Comparison of ENCODE assay signal across 1 cellular context in genomic region chr5:71586052-71586940, GRCh38.
TF ChIP-seq lines count a peak whose summit lies in the region.

No MANE protein-coding gene starts in this region.

TF ChIP-seq in HepG2, 621 proteins besides CTCF, POLR2A, EP300 and RAD21 (continued from another document and continues in another):
- no peak; the same call in 1 of the 2 replicates for TF ChIP-seq DMTF1 (CRISPR knock-in tag; IDR thresholded peaks at IDR 0.05)
- TF ChIP-seq PHB2 (IDR thresholded peaks at IDR 0.05; ENCODE audit: partially characterized antibody) = no peak
- TF ChIP-seq PPARG (CRISPR knock-in tag; conservative IDR thresholded peaks at IDR 0.05) = 0 out of 2 replicates have a peak, but pooled peaks have one; percentile 4
- TF ChIP-seq ZNF761 (CRISPR knock-in tag; conservative IDR thresholded peaks at IDR 0.05) = peak; percentile 5; the same call in 1 of the 2 replicates
- peak; percentile 56; the same call in 1 of the 2 replicates for TF ChIP-seq ZNF446 (CRISPR knock-in tag; IDR thresholded peaks at IDR 0.05)
- no peak for TF ChIP-seq SNRNP70 (IDR thresholded peaks at IDR 0.05; ENCODE audit: low read depth, low read length)
- TF ChIP-seq ZNF713 (CRISPR knock-in tag; IDR thresholded peaks at IDR 0.05) = 0 out of 2 replicates have a peak, but pooled peaks have one; percentile 75
- TF ChIP-seq AHDC1 (CRISPR knock-in tag; IDR thresholded peaks at IDR 0.05; ENCODE audit: borderline replicate concordance) = no peak
- TF ChIP-seq RXRB (CRISPR knock-in tag; IDR thresholded peaks at IDR 0.05; ENCODE audit: borderline replicate concordance) = no peak
- TF ChIP-seq ISL2 (CRISPR knock-in tag; IDR thresholded peaks at IDR 0.05) = 0 out of 2 replicates have a peak, but pooled peaks have one; percentile 13
- no peak for TF ChIP-seq REL (CRISPR knock-in tag; conservative IDR thresholded peaks at IDR 0.05)
- peak; percentile 99 for TF ChIP-seq IRF2 (CRISPR knock-in tag; IDR thresholded peaks at IDR 0.05)
- 0 out of 2 replicates have a peak, but pooled peaks have one; percentile 53 for TF ChIP-seq ZNF670 (CRISPR knock-in tag; IDR thresholded peaks at IDR 0.05; ENCODE audit: borderline replicate concordance)
- 0 out of 2 replicates have a peak, but pooled peaks have one; percentile 5 for TF ChIP-seq RARA (CRISPR knock-in tag; IDR thresholded peaks at IDR 0.05)
- peak; percentile 50; the same call in 1 of the 2 replicates for TF ChIP-seq NCOR1 (IDR thresholded peaks at IDR 0.05; ENCODE audit: borderline replicate concordance, low read length)
- TF ChIP-seq ZNF704 (CRISPR knock-in tag; IDR thresholded peaks at IDR 0.05; ENCODE audit: borderline replicate concordance) = 0 out of 2 replicates have a peak, but pooled peaks have one; percentile 6
- no peak for TF ChIP-seq ZBTB8A (CRISPR knock-in tag; IDR thresholded peaks at IDR 0.05; ENCODE audit: borderline replicate concordance, low read depth)
- no peak for TF ChIP-seq MAZ (IDR thresholded peaks at IDR 0.05; ENCODE audit: borderline replicate concordance, low read depth, low read length)
- TF ChIP-seq MAZ (CRISPR knock-in tag; IDR thresholded peaks at IDR 0.05; ENCODE audit: low read depth) = no peak
- TF ChIP-seq TBX2 (CRISPR knock-in tag; IDR thresholded peaks at IDR 0.05; ENCODE audit: borderline replicate concordance) = no peak
- no peak for TF ChIP-seq BATF2 (CRISPR knock-in tag; IDR thresholded peaks at IDR 0.05)
- TF ChIP-seq ZBTB49 (CRISPR knock-in tag; IDR thresholded peaks at IDR 0.05; ENCODE audit: borderline replicate concordance) = peak; percentile 41; the same call in 1 of the 2 replicates
- TF ChIP-seq SP2 (CRISPR knock-in tag; IDR thresholded peaks at IDR 0.05) = no peak
- TF ChIP-seq KMT2B (CRISPR knock-in tag; IDR thresholded peaks at IDR 0.05) = peak; percentile 80
- TF ChIP-seq AKNA (CRISPR knock-in tag; IDR thresholded peaks at IDR 0.05; ENCODE audit: borderline replicate concordance) = no peak
- TF ChIP-seq RFXAP (CRISPR knock-in tag; IDR thresholded peaks at IDR 0.05; ENCODE audit: borderline replicate concordance) = peak; percentile 48; the same call in 1 of the 2 replicates
- TF ChIP-seq IRF1 (CRISPR knock-in tag; IDR thresholded peaks at IDR 0.05; ENCODE audit: low read depth) = peak; percentile 89; the same call in 1 of the 2 replicates
- TF ChIP-seq ZMYM2 (CRISPR knock-in tag; IDR thresholded peaks at IDR 0.05) = 0 out of 2 replicates have a peak, but pooled peaks have one; percentile 71
- TF ChIP-seq ZSCAN20 (CRISPR knock-in tag; IDR thresholded peaks at IDR 0.05; ENCODE audit: borderline replicate concordance) = 0 out of 2 replicates have a peak, but pooled peaks have one; percentile 30
- no peak for TF ChIP-seq CREB1 (IDR thresholded peaks at IDR 0.05)
- TF ChIP-seq CREB1 (CRISPR knock-in tag; IDR thresholded peaks at IDR 0.05) = peak; percentile 45; the same call in 1 of the 2 replicates
- peak; percentile 3; the same call in 1 of the 2 replicates for TF ChIP-seq ZBTB34 (CRISPR knock-in tag; IDR thresholded peaks at IDR 0.05)
- 0 out of 2 replicates have a peak, but pooled peaks have one; percentile 33 for TF ChIP-seq ZNF891 (CRISPR knock-in tag; IDR thresholded peaks at IDR 0.05)
- 0 out of 2 replicates have a peak, but pooled peaks have one; percentile 16 for TF ChIP-seq ZSCAN9 (CRISPR knock-in tag; IDR thresholded peaks at IDR 0.05; ENCODE audit: borderline replicate concordance)
- no peak for TF ChIP-seq ZFAT (CRISPR knock-in tag; conservative IDR thresholded peaks at IDR 0.05)
- TF ChIP-seq CHD4 (IDR thresholded peaks at IDR 0.05; ENCODE audit: borderline replicate concordance, low read length) = peak; percentile 45; the same call in 1 of the 2 replicates
- TF ChIP-seq ZC3H13 (CRISPR knock-in tag; IDR thresholded peaks at IDR 0.05) = no peak
- peak; percentile 49 for TF ChIP-seq POLR2G (IDR thresholded peaks at IDR 0.05; ENCODE audit: low read depth, low read length)
- TF ChIP-seq ZNF160 (CRISPR knock-in tag; IDR thresholded peaks at IDR 0.05) = no peak
- peak; percentile 21; the same call in 1 of the 2 replicates for TF ChIP-seq TGIF2 (CRISPR knock-in tag; IDR thresholded peaks at IDR 0.05)
- TF ChIP-seq YEATS4 (CRISPR knock-in tag; IDR thresholded peaks at IDR 0.05; ENCODE audit: borderline replicate concordance) = peak; percentile 73
